15 cellular contexts compared by ENCODE assay signal in the genomic region with DNA sequence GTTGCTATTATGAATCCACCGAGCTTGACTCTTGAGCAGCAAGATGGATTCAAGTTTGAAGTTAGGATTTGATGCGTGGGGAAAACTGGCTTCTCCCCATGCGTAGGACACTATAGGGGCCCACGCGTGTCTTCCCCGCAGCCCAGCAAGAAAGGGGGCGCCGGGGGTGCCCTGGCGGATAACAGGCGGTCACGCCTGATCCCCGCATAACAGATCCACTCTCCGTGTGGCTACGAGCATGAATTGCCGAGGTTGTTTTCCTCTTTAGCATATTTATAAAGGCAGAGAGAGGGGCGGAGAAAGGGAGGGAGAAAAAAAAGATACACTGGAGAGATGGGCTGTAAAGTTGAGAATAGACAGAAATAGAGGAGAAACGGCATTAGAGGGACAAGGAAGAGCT. TPM values are rescaled to one million over a fixed set of nuclear protein-coding genes. Genes with fewer than 3 reads are reported as not detected.
DNase-seq lines count a peak whose midpoint lies in the region; ATAC-seq lines count a peak whose summit lies in the region.
"Had no signal": no experiment of that assay in that cellular context is flagged by ENCODE, and none has a peak within 500 bp of the region (broad histone marks: within the 10 kb centered on the region; RNA-seq: fewer than 3 reads in every experiment).

No MANE protein-coding gene starts in this region.

- H3K36me3 ChIP-seq in naive thymus-derived CD4-positive, alpha-beta T cell (ENCODE audit: control insufficient read depth in 2 of 3, insufficient read depth in 3 of 3, low read length in 3 of 3): no peaks in the 10 kb centered on the region
- H3K36me3 ChIP-seq: adrenal gland, stomach had no signal

- CTCF ChIA-PET in naive thymus-derived CD4-positive, alpha-beta T cell (lab: Charles Lee): no interaction called here

- no peak for ATAC-seq in naive thymus-derived CD4-positive, alpha-beta T cell
- ATAC-seq in GM21367 (IDR thresholded peaks at IDR 0.05; ENCODE audit: unreplicated experiment): no peak
- ATAC-seq in HG03159 (IDR thresholded peaks at IDR 0.05; ENCODE audit: unreplicated experiment): no peak
- ATAC-seq: Right ventricle myocardium inferior had no signal

- no peaks in the 10 kb centered on the region for H3K9me3 ChIP-seq in naive thymus-derived CD4-positive, alpha-beta T cell (ENCODE audit: control insufficient read depth in 2 of 3, low read length in 3 of 3)
- H3K9me3 ChIP-seq: adrenal gland had no signal

- H3K27ac Mint-ChIP-seq in T-helper 1 cell treated with Interleukin-12 subunit alpha and Interleukin-12 subunit beta and Interleukin-4 antibody, amounts not matched to agents 30 μg/mL and 1 μg/mL, for 36 hours: peak overlapping the region; percentile 81
- peak overlapping the region; percentile 46 for H3K27ac Mint-ChIP-seq in activated T-helper 2 cell treated with anti-CD3 and anti-CD28 coated beads, Interferon-gamma antibody, Interleukin-2, Interleukin-4, amounts not matched to agents 10 μg/mL and 5 μg/mL and 100 μg/mL, durations not matched to agents 14 hours and 24 hours and 36 hours
- peak overlapping the region in 2 of 9 donors; percentile 66 to 85 for H3K27ac Mint-ChIP-seq in naive thymus-derived CD4-positive, alpha-beta T cell

- intact Hi-C loops in activated T-helper 2 cell treated with anti-CD3 and anti-CD28 coated beads, Interferon-gamma antibody, Interleukin-2, Interleukin-4, amounts not matched to agents 10 μg/mL and 5 μg/mL and 100 μg/mL, durations not matched to agents 14 hours and 24 hours and 36 hours (cut with micrococcal nuclease): loop anchor here (1.0 to 5.0 kb wide), 2 partner anchors 29 to 505 kb away; partner anchors contain the start of gene SYCP2L
- intact Hi-C loops in naive thymus-derived CD4-positive, alpha-beta T cell (cut with micrococcal nuclease): loop anchor here (5.0 kb wide), 2 partner anchors 35 to 505 kb away; partner anchors contain the start of genes SYCP2L (in 1 of the 2) and TFAP2A (in 1 of the 2)

- no peak overlapping the region for H3K4me3 Mint-ChIP-seq in T-helper 1 cell treated with Interleukin-12 subunit alpha and Interleukin-12 subunit beta and Interleukin-4 antibody, amounts not matched to agents 30 μg/mL and 1 μg/mL, for 36 hours
- no peak overlapping the region for H3K4me3 Mint-ChIP-seq in activated T-helper 2 cell treated with anti-CD3 and anti-CD28 coated beads, Interferon-gamma antibody, Interleukin-2, Interleukin-4, amounts not matched to agents 10 μg/mL and 5 μg/mL and 100 μg/mL, durations not matched to agents 14 hours and 24 hours and 36 hours (ENCODE audit: low read depth)
- peak overlapping the region in 9 of 10 donors; percentile 11 to 54 (median 32) for H3K4me3 Mint-ChIP-seq in naive thymus-derived CD4-positive, alpha-beta T cell

- peaks cover 2% of the 10 kb centered on the region for H3K4me1 Mint-ChIP-seq in T-helper 1 cell treated with Interleukin-12 subunit alpha and Interleukin-12 subunit beta and Interleukin-4 antibody, amounts not matched to agents 30 μg/mL and 1 μg/mL, for 36 hours (ENCODE audit: low read depth)
- peaks cover 4% of the 10 kb centered on the region for H3K4me1 Mint-ChIP-seq in activated T-helper 2 cell treated with anti-CD3 and anti-CD28 coated beads, Interferon-gamma antibody, Interleukin-2, Interleukin-4, amounts not matched to agents 10 μg/mL and 5 μg/mL and 100 μg/mL, durations not matched to agents 14 hours and 24 hours and 36 hours (ENCODE audit: low read depth)
- H3K4me1 Mint-ChIP-seq in naive thymus-derived CD4-positive, alpha-beta T cell: peaks cover 4 to 29% (median 16%) of the 10 kb centered on the region in 7 donors

- DNase-seq in T-helper 1 cell: no peak
- DNase-seq in COR-L47 (lab: John Stamatoyannopoulos, UW): peak; percentile 49
- no peak for DNase-seq in activated T-helper 2 cell treated with anti-CD3 and anti-CD28 coated beads, Interferon-gamma antibody, Interleukin-2, Interleukin-4, amounts not matched to agents 10 μg/mL and 5 μg/mL and 100 μg/mL, durations not matched to agents 14 hours and 24 hours and 36 hours (ENCODE audit: low spot score)
- DNase-seq in naive thymus-derived CD4-positive, alpha-beta T cell: no peak
- DNase-seq in dedifferentiated amniotic fluid mesenchymal stem cell (ENCODE audit: extremely low spot score): no peak
- DNase-seq: adrenal gland, Kasumi-1, left ventricle myocardium superior, NCI-H1436 treated with DMSO at 0.1 percent for 48 hours, NCI-H226, stomach had no signal

- peaks cover 4% of the 10 kb centered on the region for H3K9me3 Mint-ChIP-seq in T-helper 1 cell treated with Interleukin-12 subunit alpha and Interleukin-12 subunit beta and Interleukin-4 antibody, amounts not matched to agents 30 μg/mL and 1 μg/mL, for 36 hours
- peaks cover 5% of the 10 kb centered on the region for H3K9me3 Mint-ChIP-seq in activated T-helper 2 cell treated with anti-CD3 and anti-CD28 coated beads, Interferon-gamma antibody, Interleukin-2, Interleukin-4, amounts not matched to agents 10 μg/mL and 5 μg/mL and 100 μg/mL, durations not matched to agents 14 hours and 24 hours and 36 hours
- H3K9me3 Mint-ChIP-seq in naive thymus-derived CD4-positive, alpha-beta T cell: peaks cover 0 to 57% (median 19%) of the 10 kb centered on the region in 11 donors

- H3K36me3 Mint-ChIP-seq in T-helper 1 cell treated with Interleukin-12 subunit alpha and Interleukin-12 subunit beta and Interleukin-4 antibody, amounts not matched to agents 30 μg/mL and 1 μg/mL, for 36 hours (ENCODE audit: low read depth): peaks cover 7% of the 10 kb centered on the region
- H3K36me3 Mint-ChIP-seq in activated T-helper 2 cell treated with anti-CD3 and anti-CD28 coated beads, Interferon-gamma antibody, Interleukin-2, Interleukin-4, amounts not matched to agents 10 μg/mL and 5 μg/mL and 100 μg/mL, durations not matched to agents 14 hours and 24 hours and 36 hours (ENCODE audit: low read depth): peaks cover 7% of the 10 kb centered on the region
- peaks cover 2 to 20% (median 7%) of the 10 kb centered on the region in 5 donors for H3K36me3 Mint-ChIP-seq in naive thymus-derived CD4-positive, alpha-beta T cell

- H3K27ac ChIP-seq in naive thymus-derived CD4-positive, alpha-beta T cell (ENCODE audit: low read depth, low read length): no peak overlapping the region
- H3K27ac ChIP-seq: adrenal gland, stomach had no signal

- peaks cover 7 to 21% of the 10 kb centered on the region in 2 donors for H3K27me3 ChIP-seq in naive thymus-derived CD4-positive, alpha-beta T cell (ENCODE audit: control insufficient read depth in 2 of 2, insufficient read depth in 2 of 2, low read length in 2 of 2)

- no peaks in the 10 kb centered on the region for H3K4me1 ChIP-seq in naive thymus-derived CD4-positive, alpha-beta T cell (ENCODE audit: control insufficient read depth in 2 of 2, insufficient read depth in 2 of 2, low read length in 2 of 2)

- no peak overlapping the region for H3K4me3 ChIP-seq in naive thymus-derived CD4-positive, alpha-beta T cell (ENCODE audit: low read length)
- H3K4me3 ChIP-seq: adrenal gland had no signal

- peaks cover 78% of the 10 kb centered on the region for H3K27me3 Mint-ChIP-seq in T-helper 1 cell treated with Interleukin-12 subunit alpha and Interleukin-12 subunit beta and Interleukin-4 antibody, amounts not matched to agents 30 μg/mL and 1 μg/mL, for 36 hours (ENCODE audit: low read depth)
- peaks cover 66% of the 10 kb centered on the region for H3K27me3 Mint-ChIP-seq in activated T-helper 2 cell treated with anti-CD3 and anti-CD28 coated beads, Interferon-gamma antibody, Interleukin-2, Interleukin-4, amounts not matched to agents 10 μg/mL and 5 μg/mL and 100 μg/mL, durations not matched to agents 14 hours and 24 hours and 36 hours (ENCODE audit: low read depth)
- peaks cover 78 to 84% (median 80%) of the 10 kb centered on the region in 5 donors for H3K27me3 Mint-ChIP-seq in naive thymus-derived CD4-positive, alpha-beta T cell

- POLR2A ChIA-PET in naive thymus-derived CD4-positive, alpha-beta T cell (lab: Charles Lee): no interaction called here

RNA-seq across cellular contexts. Expression of gene TFAP2A, which starts 32.1 kb away (rescaled TPM):
- total RNA-seq in activated T-helper 2 cell treated with anti-CD3 and anti-CD28 coated beads, Interferon-gamma antibody, Interleukin-2, Interleukin-4, amounts not matched to agents 10 μg/mL and 5 μg/mL and 100 μg/mL, durations not matched to agents 14 hours and 24 hours and 36 hours: 0.23 TPM in 1 of 2 replicates, not detected in the other
- total RNA-seq in naive thymus-derived CD4-positive, alpha-beta T cell: not detected
- not detected for polyA plus RNA-seq in naive thymus-derived CD4-positive, alpha-beta T cell

Comparison
In these comparisons a context has a peak if more than half of its experiments do, and no peak if none do; other contexts are left out.
1. H3K4me3 Mint-ChIP-seq: peak in naive thymus-derived CD4-positive, alpha-beta T cell (9 of 10); none in T-helper 1 cell treated with Interleukin-12 subunit alpha and Interleukin-12 subunit beta and Interleukin-4 antibody, amounts not matched to agents 30 μg/mL and 1 μg/mL, for 36 hours (single experiment) and activated T-helper 2 cell treated with anti-CD3 and anti-CD28 coated beads, Interferon-gamma antibody, Interleukin-2, Interleukin-4, amounts not matched to agents 10 μg/mL and 5 μg/mL and 100 μg/mL, durations not matched to agents 14 hours and 24 hours and 36 hours (single experiment).